In genomic region chr5:87780831-87781760, GRCh38 we compare ENCODE assay signal across 8 cellular contexts.
DNase-seq lines count a peak whose midpoint lies in the region; ATAC-seq, FAIRE-seq and TF ChIP-seq lines count a peak whose summit lies in the region.

No MANE protein-coding gene starts in this region.

- no peak overlapping the region for H4K91ac ChIP-seq in H9 (ENCODE audit: insufficient read length, low read depth, low read length)

- FAIRE-seq in RCC 7860 (lab: Jason Lieb, UNC), result peak; percentile 29

- H2BK5ac ChIP-seq in H9 (ENCODE audit: insufficient read length, low read length), result no peak overlapping the region

- TF ChIP-seq POLR2A in stomach (IDR thresholded peaks at IDR 0.05), result no peak

- no peak overlapping the region for H2BK20ac ChIP-seq in H9 (ENCODE audit: low read depth, low read length, poor library complexity, severe bottlenecking)

- H4K8ac ChIP-seq in H9 (replicated peaks; ENCODE audit: insufficient read length, low read depth, low read length), result no peak overlapping the region

- H2BK15ac ChIP-seq in H9 (ENCODE audit: low read depth, low read length), result no peak overlapping the region

- WGBS in H9 (ENCODE audit: extremely low coverage, insufficient read length, low lambda C conversion rate), result 100% methylated on average over 1 of the region's 13 CpGs
- whole genome bisulfite sequencing in stomach, 5 donors, result 11 to 13% (median 12%) methylated on average over 13 of the region's 13 CpGs

- no peak overlapping the region for H3K27ac ChIP-seq in H9 (ENCODE audit: insufficient read length, low read depth, low read length)
- H3K27ac ChIP-seq in stomach, result no peak overlapping the region

- H3K4me1 Mint-ChIP-seq in H9 (peaks cover 18 to 19% of the 10 kb centered on the region in 2 experiments), neural crest cell (peaks cover 11% of the 10 kb centered on the region)
- H3K4me1 Mint-ChIP-seq in activated T-cell treated with anti-CD3 and anti-CD28 coated beads, Interleukin-2, amount 50 U/mL, for 72 hours (ENCODE audit: low read depth), result no peaks in the 10 kb centered on the region

- ATAC-seq in activated T-cell treated with anti-CD3 and anti-CD28 coated beads, Interleukin-2, amount 50 U/mL, for 72 hours (replicated peaks in 1 of 2), result peak; percentile 94 to 96

- H4K20me1 ChIP-seq in H9 (ENCODE audit: control insufficient read depth, insufficient read depth, insufficient read length), result no peaks in the 10 kb centered on the region

- H3K79me1 ChIP-seq in H9 (ENCODE audit: insufficient read depth, low read depth, low read length, poor library complexity, severe bottlenecking), result no peaks in the 10 kb centered on the region

- DNase-seq in H9 (peak; percentile 88), LNCaP clone FGC (ENCODE audit: low read depth) (peak; percentile 82), RCC 7860 (ENCODE audit: low spot score) (peak; percentile 47), fibroblast of pulmonary artery (ENCODE audit: low read depth) (peak; percentile 88), neural crest cell (ENCODE audit: low read depth, low spot score) (peak; percentile 83), stomach (peak; percentile 76)
- peak; percentile 74 to 78 for DNase-seq in activated T-cell treated with anti-CD3 and anti-CD28 coated beads, Interleukin-2, amount 50 U/mL, for 72 hours

- H3K36me3 Mint-ChIP-seq in H9 (ENCODE audit: insufficient read depth in 1 of 3, low read depth in 3 of 3), result no peaks in the 10 kb centered on the region
- H3K36me3 Mint-ChIP-seq in activated T-cell treated with anti-CD3 and anti-CD28 coated beads, Interleukin-2, amount 50 U/mL, for 72 hours (ENCODE audit: insufficient read depth in 2 of 2), result no peaks in the 10 kb centered on the region
- H3K36me3 Mint-ChIP-seq in neural crest cell (ENCODE audit: low read depth), result no peaks in the 10 kb centered on the region

- no peak for TF ChIP-seq EP300 in stomach (IDR thresholded peaks at IDR 0.05)

- TF ChIP-seq CTCF in H9 (conservative IDR thresholded peaks at IDR 0.05) (peak; percentile 97), LNCaP clone FGC (IDR thresholded peaks at IDR 0.05; ENCODE audit: control insufficient read depth, extremely low read depth, insufficient read depth) (peak; percentile 93), fibroblast of pulmonary artery (IDR thresholded peaks at IDR 0.05; ENCODE audit: low read length, missing control alignments) (peak; percentile 96), neural crest cell (conservative IDR thresholded peaks at IDR 0.05) (peak; percentile 97), stomach (IDR thresholded peaks at IDR 0.05) (peak in 5 of 7 experiments; percentile 67 to 86 (median 76))

- H3K18ac ChIP-seq in H9 (ENCODE audit: insufficient read length, low read depth, low read length), result no peak overlapping the region

- H3K23me2 ChIP-seq in H9 (ENCODE audit: insufficient read length, low read depth, low read length, poor library complexity, severe bottlenecking), result no peaks in the 10 kb centered on the region

- H3K27ac Mint-ChIP-seq in H9, result no peak overlapping the region
- H3K27ac Mint-ChIP-seq in activated T-cell treated with anti-CD3 and anti-CD28 coated beads, Interleukin-2, amount 50 U/mL, for 72 hours, result no peak overlapping the region
- H3K27ac Mint-ChIP-seq in neural crest cell (ENCODE audit: unreplicated experiment), result no peak overlapping the region

- H3K9me3 ChIP-seq in ES-I3 (ENCODE audit: control insufficient read depth, insufficient read depth, low read length) (no peaks in the 10 kb centered on the region), H9 (ENCODE audit: control insufficient read depth, low read depth, low read length) (no peaks in the 10 kb centered on the region), stomach (no peaks in the 10 kb centered on the region)

- H4K5ac ChIP-seq in H9 (ENCODE audit: insufficient read length, low read depth, low read length), result no peak overlapping the region

- no peak overlapping the region for H3T11ph ChIP-seq in H9 (ENCODE audit: low read length)

- H2BK120ac ChIP-seq in H9 (ENCODE audit: low read depth, low read length, poor library complexity, severe bottlenecking), result no peak overlapping the region

- H3K9ac ChIP-seq in ES-I3 (ENCODE audit: low read depth, low read length) (0 out of 2 replicates have a peak overlapping the region, but pooled peaks have one; percentile 18), H9 (ENCODE audit: extremely low read depth, insufficient read length, low read length) (no peak overlapping the region)

- H3K14ac ChIP-seq in H9 (ENCODE audit: insufficient read depth, low read length), result no peak overlapping the region

- intact Hi-C loops in stomach (cut with DNase I; ENCODE audit: low total_unique reads), result loop anchor here (5.0 kb wide), 1 partner anchor 911 kb away; no protein-coding TSS in a partner anchor

- no peak overlapping the region for H2AFZ ChIP-seq in H9 (ENCODE audit: low read length)

- H3K27me3 ChIP-seq in H9 (ENCODE audit: insufficient read depth, low read length) (no peaks in the 10 kb centered on the region), stomach (peaks cover 0 to 42% (median 3%) of the 10 kb centered on the region in 3 donors)

- H3K27me3 Mint-ChIP-seq in H9 (ENCODE audit: low read depth) (peaks cover 42% of the 10 kb centered on the region), neural crest cell (ENCODE audit: low read depth) (peaks cover 24% of the 10 kb centered on the region)
- peaks cover 32% of the 10 kb centered on the region for H3K27me3 Mint-ChIP-seq in activated T-cell treated with anti-CD3 and anti-CD28 coated beads, Interleukin-2, amount 50 U/mL, for 72 hours (ENCODE audit: low read depth)

- H3K36me3 ChIP-seq in ES-I3 (ENCODE audit: insufficient read depth, low read length) (no peaks in the 10 kb centered on the region), stomach (no peaks in the 10 kb centered on the region)

- H3K4me1 ChIP-seq in ES-I3 (ENCODE audit: insufficient read depth, low read length), result no peaks in the 10 kb centered on the region; the same call in 1 of the 2 replicates
- H3K4me1 ChIP-seq in H9 (ENCODE audit: insufficient read depth, low read length), result no peaks in the 10 kb centered on the region
- H3K4me1 ChIP-seq in stomach, result peaks cover 0 to 6% (median 3%) of the 10 kb centered on the region in 4 donors

- H3K9me3 Mint-ChIP-seq in H9, result no peaks in the 10 kb centered on the region; a peak in 1 of 5 replicates
- H3K9me3 Mint-ChIP-seq in activated T-cell treated with anti-CD3 and anti-CD28 coated beads, Interleukin-2, amount 50 U/mL, for 72 hours, result no peaks in the 10 kb centered on the region
- no peaks in the 10 kb centered on the region for H3K9me3 Mint-ChIP-seq in neural crest cell

- no peak overlapping the region for H3K4ac ChIP-seq in H9 (ENCODE audit: low read depth, low read length)

- H3K56ac ChIP-seq in H9 (ENCODE audit: insufficient read length, low read depth, low read length), result no peak overlapping the region

- H2AK5ac ChIP-seq in H9 (ENCODE audit: insufficient read length, low read length), result no peak overlapping the region

- peak overlapping the region; percentile 3 for H3K4me2 ChIP-seq in H9 (ENCODE audit: insufficient read depth, insufficient read length, low read length)

- no peak overlapping the region for H2BK12ac ChIP-seq in H9 (ENCODE audit: insufficient read length, low read depth, low read length)

- H3K4me3 ChIP-seq in LNCaP clone FGC (ENCODE audit: low read depth, low read length), result no peak overlapping the region
- H3K4me3 ChIP-seq in fibroblast of pulmonary artery (replicated peaks; ENCODE audit: low read depth, low read length), result no peak overlapping the region
- H3K4me3 ChIP-seq in stomach, result no peak overlapping the region

- H3K4me3 Mint-ChIP-seq in H9 (peak overlapping the region; percentile 27 to 64; a peak in 1 of 5 replicates), neural crest cell (no peak overlapping the region)
- H3K4me3 Mint-ChIP-seq in activated T-cell treated with anti-CD3 and anti-CD28 coated beads, Interleukin-2, amount 50 U/mL, for 72 hours, result no peak overlapping the region

- H3K23ac ChIP-seq in H9 (ENCODE audit: insufficient read length, low read depth, low read length), result no peak overlapping the region

- no peaks in the 10 kb centered on the region for H3K79me2 ChIP-seq in H9 (ENCODE audit: insufficient read depth, low read length)

Comparison
In these comparisons a context has a peak if more than half of its experiments do, and no peak if none do; other contexts are left out.
1. H3K4me3 Mint-ChIP-seq: peak in H9 (2 of 2); none in activated T-cell treated with anti-CD3 and anti-CD28 coated beads, Interleukin-2, amount 50 U/mL, for 72 hours (0 of 2) and neural crest cell (single experiment).
2. Peak in every context shown above with its lines, with median percentiles within 50 percentile points of each other: DNase-seq and CTCF ChIP-seq.